ENCODE assay signal across 18 cellular contexts in the genomic region with DNA sequence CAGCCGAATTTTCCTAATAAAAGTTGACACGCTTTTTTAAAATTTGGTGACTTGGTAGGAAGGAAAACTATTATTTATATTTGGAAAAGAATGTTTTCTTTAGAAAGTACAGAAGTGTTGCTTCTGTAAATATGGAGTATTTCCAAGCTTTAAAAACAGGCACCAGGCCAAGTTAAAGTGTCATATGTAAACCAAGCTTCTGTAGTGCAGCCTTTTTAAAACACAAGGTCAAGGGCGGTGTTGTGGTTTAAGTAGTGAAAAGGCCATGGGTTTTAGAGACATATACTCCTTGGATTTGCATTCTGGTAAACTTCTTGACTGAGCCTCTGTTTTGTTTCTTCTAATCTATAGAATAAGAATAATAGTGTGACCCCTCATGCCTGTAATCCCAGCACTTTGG.
DNase-seq lines count a peak whose midpoint lies in the region; ATAC-seq, FAIRE-seq and TF ChIP-seq lines count a peak whose summit lies in the region.
"Had no signal": no experiment of that assay in that cellular context is flagged by ENCODE, and none has a peak within 500 bp of the region (broad histone marks: within the 10 kb centered on the region; RNA-seq: fewer than 3 reads in every experiment).

No MANE protein-coding gene starts in this region.

- intact Hi-C loops in kidney (cut with DNase I) = no loop called here
- intact Hi-C loops in sigmoid colon (cut with DNase I) = no loop called here

- H3K4me3 ChIP-seq in brain microvascular endothelial cell (ENCODE audit: low read depth, low read length) (no peak overlapping the region), kidney (ENCODE audit: low read length in 2 of 2) (no peak overlapping the region), sigmoid colon (no peak overlapping the region)
- H3K4me3 ChIP-seq: ascending aorta, heart left ventricle, SJSA1, testis had no signal

- TF ChIP-seq POLR2A in sigmoid colon (IDR thresholded peaks at IDR 0.05) = no peak

- H3K4me3 Mint-ChIP-seq in naive thymus-derived CD8-positive, alpha-beta T cell = no peak overlapping the region
- H3K4me3 Mint-ChIP-seq: IgD-negative memory B cell had no signal

- H3K36me3 ChIP-seq in brain microvascular endothelial cell (replicated peaks) (no peaks in the 10 kb centered on the region), kidney (ENCODE audit: control insufficient read depth in 1 of 2, insufficient read depth in 2 of 2, low read length in 2 of 2) (no peaks in the 10 kb centered on the region), sigmoid colon (peaks cover 0 to 7% (median 0%) of the 10 kb centered on the region in 4 donors)
- H3K36me3 ChIP-seq: SJSA1 had no signal

- no peaks in the 10 kb centered on the region for H3K27me3 ChIP-seq in brain microvascular endothelial cell (replicated peaks)
- H3K27me3 ChIP-seq in sigmoid colon = no peaks in the 10 kb centered on the region
- H3K27me3 ChIP-seq: ascending aorta, BE2C, heart left ventricle, SJSA1, testis had no signal

- H3K9me3 ChIP-seq in kidney (ENCODE audit: control insufficient read depth in 1 of 2, low read length in 2 of 2) = peaks cover 0 to 2% of the 10 kb centered on the region in 2 donors
- H3K9me3 ChIP-seq in sigmoid colon = peaks cover 0 to 2% (median 0%) of the 10 kb centered on the region in 4 donors
- H3K9me3 ChIP-seq: ascending aorta, BE2C, SJSA1, testis had no signal

- H3K36me3 Mint-ChIP-seq in naive thymus-derived CD8-positive, alpha-beta T cell = peaks cover 0 to 2% (median 2%) of the 10 kb centered on the region in 3 donors

- 44 to 63% methylated on average over 3 of the region's 3 CpGs for WGBS in sigmoid colon, 2 donors

- no peak for ATAC-seq in naive thymus-derived CD8-positive, alpha-beta T cell

- H3K27ac Mint-ChIP-seq in naive thymus-derived CD8-positive, alpha-beta T cell = no peak overlapping the region
- H3K27ac Mint-ChIP-seq: IgD-negative memory B cell had no signal

- DNase-seq in M059J (ENCODE audit: low read depth) (peak; percentile 55), brain microvascular endothelial cell (peak; percentile 16), kidney (no peak), sigmoid colon (no peak), hypothalamus (lab: John Stamatoyannopoulos, UW) (no peak), ACHN (no peak)
- DNase-seq in naive thymus-derived CD8-positive, alpha-beta T cell = no peak
- DNase-seq: activated effector memory CD4-positive, alpha-beta T cell treated with anti-CD3 and anti-CD28 coated beads, Interleukin-2, amount 50 U/mL, for 16 hours; BE2C; cortex of kidney; heart left ventricle; NCI-H2081 treated with DMSO at 0.1 percent for 48 hours; NCI-H524 treated with DMSO at 0.1 percent for 48 hours; small intestine; testis had no signal

- H3K27ac ChIP-seq in brain microvascular endothelial cell (no peak overlapping the region), kidney (ENCODE audit: low read depth in 2 of 2, low read length in 2 of 2) (peak overlapping the region in 1 of 2 donors; percentile 62), sigmoid colon (peak overlapping the region in 3 of 4 donors; percentile 36 to 65 (median 45))
- H3K27ac ChIP-seq: ascending aorta, heart left ventricle, SJSA1, testis had no signal

- TF ChIP-seq EP300 in sigmoid colon (IDR thresholded peaks at IDR 0.05) = no peak

- POLR2A ChIA-PET in naive thymus-derived CD8-positive, alpha-beta T cell (lab: Charles Lee) = no interaction called here

- peaks cover 0 to 1% (median 0%) of the 10 kb centered on the region in 5 donors for H3K27me3 Mint-ChIP-seq in naive thymus-derived CD8-positive, alpha-beta T cell

- peaks cover 0 to 7% (median 1%) of the 10 kb centered on the region in 9 donors for H3K9me3 Mint-ChIP-seq in naive thymus-derived CD8-positive, alpha-beta T cell

- peaks cover 3 to 12% (median 4%) of the 10 kb centered on the region in 4 donors for H3K4me1 Mint-ChIP-seq in naive thymus-derived CD8-positive, alpha-beta T cell

- H3K9ac ChIP-seq in kidney (ENCODE audit: low read length in 2 of 2) = no peak overlapping the region

- in situ Hi-C loops in brain microvascular endothelial cell (cut with HindIII; ENCODE audit: low pct_ligation_motif_present, low sequenced_read_pairs) = no loop called here
- in situ Hi-C loops in ACHN (cut with HindIII; ENCODE audit: low pct_ligation_motif_present, low pct_unique_long_range_greater_than_20kb, low sequenced_read_pairs) = no loop called here

- no peak for TF ChIP-seq CTCF in brain microvascular endothelial cell (IDR thresholded peaks at IDR 0.05; ENCODE audit: low read depth, low read length, missing control alignments)
- TF ChIP-seq CTCF in kidney (IDR thresholded peaks at IDR 0.05; ENCODE audit: borderline replicate concordance, extremely low read depth, insufficient read depth) = no peak
- TF ChIP-seq CTCF in sigmoid colon (IDR thresholded peaks at IDR 0.05) = no peak

- peak; percentile 56 for FAIRE-seq in kidney (lab: Jason Lieb, UNC)
- FAIRE-seq: small intestine had no signal

- H3K4me1 ChIP-seq in kidney (ENCODE audit: control insufficient read depth in 1 of 2, insufficient read depth in 1 of 2, low read depth in 1 of 2, low read length in 2 of 2) = peaks cover 7 to 11% of the 10 kb centered on the region in 2 donors
- H3K4me1 ChIP-seq in sigmoid colon = peaks cover 0 to 31% (median 17%) of the 10 kb centered on the region in 4 donors
- H3K4me1 ChIP-seq: ascending aorta, BE2C, testis had no signal

Comparison
In these comparisons a context has a peak if more than half of its experiments do, and no peak if none do; other contexts are left out.
1. DNase-seq: peak in M059J (single experiment) and brain microvascular endothelial cell (single experiment); none in kidney (single experiment), sigmoid colon (single experiment), hypothalamus (0 of 51), naive thymus-derived CD8-positive, alpha-beta T cell (0 of 10) and ACHN (single experiment).